In the genomic region with DNA sequence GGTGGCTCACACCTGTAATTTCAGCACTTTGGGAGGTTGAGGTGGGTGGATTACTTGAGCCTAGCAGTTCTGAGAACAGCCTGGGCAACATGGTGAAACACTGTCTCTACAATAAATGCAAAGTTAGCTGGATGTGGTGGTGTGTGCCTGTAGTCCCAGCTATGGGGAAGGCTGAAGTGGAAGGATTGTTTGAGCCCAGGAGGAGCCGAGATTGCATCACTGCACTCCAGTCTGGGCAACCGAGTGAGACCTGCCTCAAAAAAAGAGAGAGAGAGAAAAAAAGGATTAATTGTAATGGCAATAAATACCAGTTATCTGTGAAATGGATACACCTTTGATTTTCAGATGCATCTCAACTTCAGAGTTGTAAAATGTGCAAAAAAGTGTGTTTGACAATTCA, we compare ENCODE assay signal across 1 cellular context.
TF ChIP-seq lines count a peak whose summit lies in the region.

No MANE protein-coding gene starts in this region.

TF ChIP-seq in HepG2, 621 proteins besides CTCF, POLR2A, EP300 and RAD21 (continued from another document):
- TF ChIP-seq, protein P1, sequence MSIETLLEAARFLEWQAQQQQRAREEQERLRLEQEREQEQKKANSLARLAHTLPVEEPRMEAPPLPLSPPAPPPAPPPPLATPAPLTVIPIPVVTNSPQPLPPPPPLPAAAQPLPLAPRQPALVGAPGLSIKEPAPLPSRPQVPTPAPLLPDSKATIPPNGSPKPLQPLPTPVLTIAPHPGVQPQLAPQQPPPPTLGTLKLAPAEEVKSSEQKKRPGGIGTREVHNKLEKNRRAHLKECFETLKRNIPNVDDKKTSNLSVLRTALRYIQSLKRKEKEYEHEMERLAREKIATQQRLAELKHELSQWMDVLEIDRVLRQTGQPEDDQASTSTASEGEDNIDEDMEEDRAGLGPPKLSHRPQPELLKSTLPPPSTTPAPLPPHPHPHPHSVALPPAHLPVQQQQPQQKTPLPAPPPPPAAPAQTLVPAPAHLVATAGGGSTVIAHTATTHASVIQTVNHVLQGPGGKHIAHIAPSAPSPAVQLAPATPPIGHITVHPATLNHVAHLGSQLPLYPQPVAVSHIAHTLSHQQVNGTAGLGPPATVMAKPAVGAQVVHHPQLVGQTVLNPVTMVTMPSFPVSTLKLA (IDR thresholded peaks at IDR 0.05): no peak
- TF ChIP-seq BHLHE40 (IDR thresholded peaks at IDR 0.05; ENCODE audit: low read length) (no peak), ZNF460 (CRISPR knock-in tag; IDR thresholded peaks at IDR 0.05; ENCODE audit: borderline replicate concordance) (peak; percentile 48), CEBPG (CRISPR knock-in tag; IDR thresholded peaks at IDR 0.05) (peak; percentile 80), SIX4 (CRISPR knock-in tag; IDR thresholded peaks at IDR 0.05) (no peak), ZBTB4 (CRISPR knock-in tag; IDR thresholded peaks at IDR 0.05; ENCODE audit: borderline replicate concordance) (no peak), KAT7 (CRISPR knock-in tag; IDR thresholded peaks at IDR 0.05; ENCODE audit: borderline replicate concordance) (no peak), ATM (IDR thresholded peaks at IDR 0.05; ENCODE audit: borderline replicate concordance) (no peak), PLSCR1 (CRISPR knock-in tag; IDR thresholded peaks at IDR 0.05; ENCODE audit: borderline replicate concordance) (no peak), NRL (CRISPR knock-in tag; IDR thresholded peaks at IDR 0.05; ENCODE audit: borderline replicate concordance) (no peak), RBAK (CRISPR knock-in tag; IDR thresholded peaks at IDR 0.05) (no peak), HINFP (CRISPR knock-in tag; IDR thresholded peaks at IDR 0.05; ENCODE audit: low read depth) (no peak), ZNF556 (CRISPR knock-in tag; IDR thresholded peaks at IDR 0.05; ENCODE audit: borderline replicate concordance) (no peak), ZNF350 (CRISPR knock-in tag; IDR thresholded peaks at IDR 0.05; ENCODE audit: borderline replicate concordance, low read depth) (no peak), ELF1 (CRISPR knock-in tag; IDR thresholded peaks at IDR 0.05) (no peak), NCOA5 (CRISPR knock-in tag; IDR thresholded peaks at IDR 0.05) (no peak), PITX1 (CRISPR knock-in tag; IDR thresholded peaks at IDR 0.05) (no peak), ZBTB3 (CRISPR knock-in tag; IDR thresholded peaks at IDR 0.05; ENCODE audit: borderline replicate concordance, low read depth) (no peak), ZNF709 (CRISPR knock-in tag; IDR thresholded peaks at IDR 0.05) (no peak), ZC3H13 (CRISPR knock-in tag; IDR thresholded peaks at IDR 0.05) (no peak), ZSCAN20 (CRISPR knock-in tag; IDR thresholded peaks at IDR 0.05; ENCODE audit: borderline replicate concordance) (no peak), RARA (CRISPR knock-in tag; IDR thresholded peaks at IDR 0.05) (no peak), ZSCAN12 (CRISPR knock-in tag; IDR thresholded peaks at IDR 0.05) (no peak), TCF7L2 (IDR thresholded peaks at IDR 0.05; ENCODE audit: low read depth, low read length) (no peak), ARID3A (IDR thresholded peaks at IDR 0.05; ENCODE audit: low read depth, low read length) (no peak), ZNF562 (CRISPR knock-in tag; IDR thresholded peaks at IDR 0.05; ENCODE audit: borderline replicate concordance) (no peak), ZNF142 (CRISPR knock-in tag; IDR thresholded peaks at IDR 0.05) (no peak), ZBTB10 (CRISPR knock-in tag; IDR thresholded peaks at IDR 0.05; ENCODE audit: borderline replicate concordance) (no peak), ZNF777 (CRISPR knock-in tag; IDR thresholded peaks at IDR 0.05) (no peak), MEIS1 (CRISPR knock-in tag; IDR thresholded peaks at IDR 0.05; ENCODE audit: borderline replicate concordance) (no peak), CEBPB (IDR thresholded peaks at IDR 0.05; ENCODE audit: borderline replicate concordance, low read depth, low read length) (peak; percentile 55; the same call in 1 of the 2 replicates), ZNF354B (CRISPR knock-in tag; IDR thresholded peaks at IDR 0.05) (no peak), ZNF781 (CRISPR knock-in tag; IDR thresholded peaks at IDR 0.05; ENCODE audit: borderline replicate concordance, not compliant biosample characterization) (no peak), ZNF746 (CRISPR knock-in tag; IDR thresholded peaks at IDR 0.05) (no peak), ATF4 (CRISPR knock-in tag; IDR thresholded peaks at IDR 0.05) (0 out of 4 replicates have a peak, but pooled peaks of 1 of the 2 experiments have one; percentile 18), MBNL3 (CRISPR knock-in tag; conservative IDR thresholded peaks at IDR 0.05) (no peak)
- TF ChIP-seq, protein P2, sequence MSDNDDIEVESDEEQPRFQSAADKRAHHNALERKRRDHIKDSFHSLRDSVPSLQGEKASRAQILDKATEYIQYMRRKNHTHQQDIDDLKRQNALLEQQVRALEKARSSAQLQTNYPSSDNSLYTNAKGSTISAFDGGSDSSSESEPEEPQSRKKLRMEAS (IDR thresholded peaks at IDR 0.05): no peak
- TF ChIP-seq, protein P3, sequence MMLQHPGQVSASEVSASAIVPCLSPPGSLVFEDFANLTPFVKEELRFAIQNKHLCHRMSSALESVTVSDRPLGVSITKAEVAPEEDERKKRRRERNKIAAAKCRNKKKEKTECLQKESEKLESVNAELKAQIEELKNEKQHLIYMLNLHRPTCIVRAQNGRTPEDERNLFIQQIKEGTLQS (CRISPR knock-in tag; IDR thresholded peaks at IDR 0.05): 0 out of 2 replicates have a peak, but pooled peaks have one; percentile 27
